8 cellular contexts compared by ENCODE assay signal in genomic region chr19:41328157-41328817, GRCh38. TPM values are rescaled to one million over a fixed set of nuclear protein-coding genes. Genes with fewer than 3 reads are reported as not detected.
DNase-seq lines count a peak whose midpoint lies in the region; ATAC-seq and TF ChIP-seq lines count a peak whose summit lies in the region.

No MANE protein-coding gene starts in this region.

- peaks cover 47% of the 10 kb centered on the region for H3K36me3 ChIP-seq in CD4-positive, alpha-beta memory T cell (ENCODE audit: insufficient read depth, low read length)
- peaks cover 0 to 41% (median 12%) of the 10 kb centered on the region in 3 donors for H3K36me3 ChIP-seq in esophagus squamous epithelium
- H3K36me3 ChIP-seq in aorta (ENCODE audit: control insufficient read depth in 1 of 2, insufficient read depth in 2 of 2, low read length in 1 of 2), result peaks cover 0 to 2% of the 10 kb centered on the region in 2 donors

- peak overlapping the region; percentile 97 to 99 (median 98) for H3K27ac Mint-ChIP-seq in CD4-positive, alpha-beta memory T cell

- no peak for TF ChIP-seq CTCF in esophagus squamous epithelium (IDR thresholded peaks at IDR 0.05)

- intact Hi-C loops in CD4-positive, alpha-beta memory T cell (cut with micrococcal nuclease), result loop anchor here (1.0 to 2.0 kb wide), 2 partner anchors 17 to 23 kb away; partner anchors contain the start of gene CCDC97
- intact Hi-C loops in esophagus squamous epithelium (cut with DNase I), result no loop called here
- intact Hi-C loops in aorta (cut with DNase I), result no loop called here

- H3K27me3 ChIP-seq in CD4-positive, alpha-beta memory T cell (ENCODE audit: insufficient read depth, low read length), result no peaks in the 10 kb centered on the region
- H3K27me3 ChIP-seq in esophagus squamous epithelium (no peaks in the 10 kb centered on the region), aorta (ENCODE audit: control insufficient read depth in 1 of 2, insufficient read depth in 2 of 2, low read length in 1 of 2) (no peaks in the 10 kb centered on the region)

- peak overlapping the region; percentile 76 for H3K27ac ChIP-seq in CD4-positive, alpha-beta memory T cell (ENCODE audit: low read depth, low read length)
- H3K27ac ChIP-seq in esophagus squamous epithelium (peak overlapping the region; percentile 85 to 90 (median 88)), aorta (ENCODE audit: low read depth in 1 of 2, low read length in 2 of 2) (no peak overlapping the region)

- H3K4me1 ChIP-seq in CD4-positive, alpha-beta memory T cell (ENCODE audit: insufficient read depth, low read length), result peaks cover 73% of the 10 kb centered on the region
- H3K4me1 ChIP-seq in esophagus squamous epithelium (peaks cover 58 to 76% (median 59%) of the 10 kb centered on the region in 3 donors), aorta (ENCODE audit: control insufficient read depth in 1 of 2, insufficient read depth in 2 of 2, low read length in 2 of 2) (no peaks in the 10 kb centered on the region)

- H3K4me3 ChIP-seq in CD4-positive, alpha-beta memory T cell (ENCODE audit: low read length in 2 of 2), result peak overlapping the region in 1 of 2 donors; percentile 43
- H3K4me3 ChIP-seq in esophagus squamous epithelium (peak overlapping the region in 3 of 4 donors; percentile 35 to 53 (median 42)), aorta (ENCODE audit: low read length in 2 of 2) (no peak overlapping the region)

- no peaks in the 10 kb centered on the region for H3K9me3 ChIP-seq in CD4-positive, alpha-beta memory T cell (ENCODE audit: control insufficient read depth in 1 of 2, low read length in 2 of 2)
- H3K9me3 ChIP-seq in esophagus squamous epithelium, result no peaks in the 10 kb centered on the region
- no peaks in the 10 kb centered on the region for H3K9me3 ChIP-seq in aorta (ENCODE audit: control insufficient read depth, low read length)

- no peaks in the 10 kb centered on the region for H3K27me3 Mint-ChIP-seq in CD4-positive, alpha-beta memory T cell

- peaks cover 0 to 10% (median 0%) of the 10 kb centered on the region in 8 donors for H3K9me3 Mint-ChIP-seq in CD4-positive, alpha-beta memory T cell

- CTCF ChIA-PET in CD4-positive, alpha-beta memory T cell (lab: Charles Lee; ENCODE audit: partially characterized antibody), result interaction anchor here (0.8 to 1.6 kb wide), 5 partner anchors 20 to 24 kb away, joined by 3 to 4 read pairs (median 3); no protein-coding TSS in a partner anchor

- peak overlapping the region; percentile 77 to 87 (median 84) for H3K4me3 Mint-ChIP-seq in CD4-positive, alpha-beta memory T cell

- ATAC-seq in GM21723 (IDR thresholded peaks at IDR 0.05; ENCODE audit: unreplicated experiment) (peak; percentile 17), aorta (ENCODE audit: low FRiP score) (no peak)

- DNase-seq in CD4-positive, alpha-beta memory T cell, result no peak
- DNase-seq in T-helper 2 cell (peak in 3 of 5 experiments; percentile 30 to 81 (median 45)), esophagus squamous epithelium (lab: John Stamatoyannopoulos, UW) (no peak), NCI-H524 (lab: John Stamatoyannopoulos, UW) (no peak), aorta (no peak), NCI-H146 treated with DMSO at 0.1 percent for 48 hours (lab: John Stamatoyannopoulos, UW; ENCODE audit: unreplicated experiment) (no peak)
- DNase-seq in stimulated activated CD4-positive, alpha-beta T cell treated with anti-CD3 and anti-CD28 coated beads, Interleukin-4, amount 100 ng/mL, for 1 hour, result peak; percentile 50

- WGBS in esophagus squamous epithelium, 2 donors, result 21 to 25% methylated on average over 17 to 18 of the region's 22 CpGs
- WGBS in aorta, 2 donors, result 76 to 81% methylated on average over 22 of the region's 22 CpGs

- POLR2A ChIA-PET in CD4-positive, alpha-beta memory T cell (lab: Charles Lee; ENCODE audit: partially characterized antibody), result interaction anchor here (0.5 to 7.8 kb wide), 19 partner anchors 8 to 221 kb away, joined by 3 to 136 read pairs (median 8); partner anchors contain the start of genes B9D2, CCDC97, HNRNPUL1 and TGFB1

- peaks cover 45 to 79% (median 61%) of the 10 kb centered on the region in 4 donors for H3K4me1 Mint-ChIP-seq in CD4-positive, alpha-beta memory T cell

- peaks cover 30 to 62% of the 10 kb centered on the region in 2 donors for H3K36me3 Mint-ChIP-seq in CD4-positive, alpha-beta memory T cell

- no peak for TF ChIP-seq POLR2A in esophagus squamous epithelium (IDR thresholded peaks at IDR 0.05)

RNA-seq across cellular contexts. Expression of gene CCDC97, which starts 18.3 kb away (rescaled TPM):
- total RNA-seq in CD4-positive, alpha-beta memory T cell, result 10 to 100 TPM; 56.4 to 61.4 TPM
- 10 to 100 TPM; 23.2 to 32.3 TPM for polyA plus RNA-seq in CD4-positive, alpha-beta memory T cell
- total RNA-seq in esophagus squamous epithelium (10 to 100 TPM in 3 of 4 donors, 1 to 10 TPM in 1; 9.4 to 19.5 (median 14.7) TPM), aorta (10 to 100 TPM; 18.7 to 24.3 TPM)
- 10 to 100 TPM in 1 of 2 donors, 1 to 10 TPM in 1; 7.0 to 10.8 TPM for polyA plus RNA-seq in aorta

RNA-seq across cellular contexts. Expression of gene TGFB1, which starts 25.4 kb away (rescaled TPM):
- total RNA-seq in CD4-positive, alpha-beta memory T cell, result 100 to 1,000 TPM; 136 to 143 TPM
- 10 to 100 TPM; 28.1 to 83.7 TPM for polyA plus RNA-seq in CD4-positive, alpha-beta memory T cell
- 10 to 100 TPM; 13.6 to 36.2 (median 31.9) TPM for total RNA-seq in esophagus squamous epithelium
- total RNA-seq in aorta, result 10 to 100 TPM; 81.6 to 97.5 TPM
- polyA plus RNA-seq in aorta, result 10 to 100 TPM; 25.4 to 56.6 TPM

RNA-seq across cellular contexts. Expression of gene B9D2, which starts 35.7 kb away (rescaled TPM):
- 10 to 100 TPM; 11.6 to 15.2 TPM for total RNA-seq in CD4-positive, alpha-beta memory T cell
- 10 to 100 TPM; 12.9 to 22.4 TPM for polyA plus RNA-seq in CD4-positive, alpha-beta memory T cell
- 1 to 10 TPM; 2.5 to 4.6 (median 3.7) TPM for total RNA-seq in esophagus squamous epithelium
- 1 to 10 TPM; 4.1 to 5.6 TPM for total RNA-seq in aorta
- 10 to 100 TPM in 1 of 2 donors, 1 to 10 TPM in 1; 1.6 to 13.5 TPM for polyA plus RNA-seq in aorta

RNA-seq across cellular contexts. Expression of gene TMEM91, which starts 48.0 kb away (rescaled TPM):
- total RNA-seq in CD4-positive, alpha-beta memory T cell, result 10 to 100 TPM; 14.3 to 16.1 TPM
- polyA plus RNA-seq in CD4-positive, alpha-beta memory T cell, result 1 to 10 TPM; 4.8 to 4.9 TPM
- total RNA-seq in esophagus squamous epithelium (10 to 100 TPM in 2 of 4 donors, 1 to 10 TPM in 2; 6.2 to 15.8 (median 9.3) TPM), aorta (10 to 100 TPM in 1 of 2 donors, 1 to 10 TPM in 1; 9.5 to 28.2 TPM)
- polyA plus RNA-seq in aorta, result 10 to 100 TPM in 1 of 2 donors, 1 to 10 TPM in 1; 8.9 to 55.8 TPM

Comparison
In these comparisons a context has a peak if more than half of its experiments do, and no peak if none do; other contexts are left out.
1. DNase-seq: peak in T-helper 2 cell (3 of 5) and stimulated activated CD4-positive, alpha-beta T cell treated with anti-CD3 and anti-CD28 coated beads, Interleukin-4, amount 100 ng/mL, for 1 hour (single experiment); none in CD4-positive, alpha-beta memory T cell (0 of 5), esophagus squamous epithelium (single experiment), NCI-H524 (0 of 2), aorta (0 of 2) and NCI-H146 treated with DMSO at 0.1 percent for 48 hours (single experiment).
2. H3K27ac ChIP-seq: peak in CD4-positive, alpha-beta memory T cell (single experiment) and esophagus squamous epithelium (4 of 4); none in aorta (0 of 2).
3. H3K4me3 ChIP-seq: peak in esophagus squamous epithelium (3 of 4); none in aorta (0 of 2).